In genomic region chr7:103989785-103990775, GRCh38 we compare ENCODE assay signal across 8 cellular contexts.
DNase-seq lines count a peak whose midpoint lies in the region; ATAC-seq lines count a peak whose summit lies in the region.

No MANE protein-coding gene starts in this region.

- peaks cover 3% of the 10 kb centered on the region for H3K36me3 Mint-ChIP-seq in T-helper 1 cell treated with Interleukin-12 subunit alpha and Interleukin-12 subunit beta and Interleukin-4 antibody, amounts not matched to agents 30 μg/mL and 1 μg/mL, for 36 hours (ENCODE audit: low read depth)
- H3K36me3 Mint-ChIP-seq in stimulated activated effector memory CD8-positive, alpha-beta T cell treated with anti-CD3 and anti-CD28 coated beads, Interleukin-12 subunit alpha, Interleukin-12 subunit beta, amount 100 ng/mL, for 72 hours: no peaks in the 10 kb centered on the region

- H3K27me3 ChIP-seq in adipocyte (replicated peaks; ENCODE audit: control insufficient read depth, insufficient read depth, low read length): no peaks in the 10 kb centered on the region
- H3K27me3 ChIP-seq in iPS-20b (ENCODE audit: insufficient read depth, low read length): peaks cover 74% of the 10 kb centered on the region

- H3K27me3 Mint-ChIP-seq in T-helper 1 cell treated with Interleukin-12 subunit alpha and Interleukin-12 subunit beta and Interleukin-4 antibody, amounts not matched to agents 30 μg/mL and 1 μg/mL, for 36 hours (ENCODE audit: low read depth): peaks cover 63% of the 10 kb centered on the region

- H3K4me3 ChIP-seq in adipocyte (ENCODE audit: low read length): peak overlapping the region; percentile 83
- H3K4me3 ChIP-seq in iPS-20b (ENCODE audit: low read length): peak overlapping the region; percentile 70

- H3K9me3 ChIP-seq in adipocyte (ENCODE audit: control insufficient read depth, low read length) (no peaks in the 10 kb centered on the region), iPS-20b (ENCODE audit: insufficient read depth, low read depth, low read length) (no peaks in the 10 kb centered on the region)

- peak; percentile 29 for ATAC-seq in stimulated activated effector memory CD8-positive, alpha-beta T cell treated with anti-CD3 and anti-CD28 coated beads, Interleukin-12 subunit alpha, Interleukin-12 subunit beta, amount 100 ng/mL, for 72 hours
- ATAC-seq in GM18517 (IDR thresholded peaks at IDR 0.05; ENCODE audit: unreplicated experiment): no peak

- no peaks in the 10 kb centered on the region for H3K9me3 Mint-ChIP-seq in T-helper 1 cell treated with Interleukin-12 subunit alpha and Interleukin-12 subunit beta and Interleukin-4 antibody, amounts not matched to agents 30 μg/mL and 1 μg/mL, for 36 hours
- no peaks in the 10 kb centered on the region for H3K9me3 Mint-ChIP-seq in stimulated activated effector memory CD8-positive, alpha-beta T cell treated with anti-CD3 and anti-CD28 coated beads, Interleukin-12 subunit alpha, Interleukin-12 subunit beta, amount 100 ng/mL, for 72 hours

- H3K4me1 Mint-ChIP-seq in T-helper 1 cell treated with Interleukin-12 subunit alpha and Interleukin-12 subunit beta and Interleukin-4 antibody, amounts not matched to agents 30 μg/mL and 1 μg/mL, for 36 hours (ENCODE audit: low read depth): peaks cover 3% of the 10 kb centered on the region
- peaks cover 7% of the 10 kb centered on the region for H3K4me1 Mint-ChIP-seq in stimulated activated effector memory CD8-positive, alpha-beta T cell treated with anti-CD3 and anti-CD28 coated beads, Interleukin-12 subunit alpha, Interleukin-12 subunit beta, amount 100 ng/mL, for 72 hours

- DNase-seq in T-helper 1 cell (no peak), NCI-H2081 (lab: John Stamatoyannopoulos, UW) (peak; percentile 53 to 68), adipocyte (ENCODE audit: low read depth) (peak; percentile 33), NAMALWA (ENCODE audit: low spot score) (no peak)
- no peak for DNase-seq in stimulated activated effector memory CD8-positive, alpha-beta T cell treated with anti-CD3 and anti-CD28 coated beads, Interleukin-12 subunit alpha, Interleukin-12 subunit beta, amount 100 ng/mL, for 72 hours (ENCODE audit: low spot score in 2 of 2)

- H3K4me1 ChIP-seq in adipocyte (ENCODE audit: control insufficient read depth, insufficient read depth, low read length) (peaks cover 9% of the 10 kb centered on the region), iPS-20b (ENCODE audit: insufficient read depth, low read length) (no peaks in the 10 kb centered on the region; the same call in 1 of the 2 replicates)

- peak overlapping the region; percentile 78 for H3K9ac ChIP-seq in adipocyte (ENCODE audit: low read length)
- H3K9ac ChIP-seq in iPS-20b (ENCODE audit: low read depth, low read length): no peak overlapping the region

- H3K27ac ChIP-seq in iPS-20b (ENCODE audit: low read length): no peak overlapping the region

- H3K27ac Mint-ChIP-seq in T-helper 1 cell treated with Interleukin-12 subunit alpha and Interleukin-12 subunit beta and Interleukin-4 antibody, amounts not matched to agents 30 μg/mL and 1 μg/mL, for 36 hours: no peak overlapping the region
- H3K27ac Mint-ChIP-seq in stimulated activated effector memory CD8-positive, alpha-beta T cell treated with anti-CD3 and anti-CD28 coated beads, Interleukin-12 subunit alpha, Interleukin-12 subunit beta, amount 100 ng/mL, for 72 hours: no peak overlapping the region

- peak overlapping the region; percentile 50 for H3K4me3 Mint-ChIP-seq in T-helper 1 cell treated with Interleukin-12 subunit alpha and Interleukin-12 subunit beta and Interleukin-4 antibody, amounts not matched to agents 30 μg/mL and 1 μg/mL, for 36 hours
- peak overlapping the region; percentile 27 for H3K4me3 Mint-ChIP-seq in stimulated activated effector memory CD8-positive, alpha-beta T cell treated with anti-CD3 and anti-CD28 coated beads, Interleukin-12 subunit alpha, Interleukin-12 subunit beta, amount 100 ng/mL, for 72 hours

- H3K36me3 ChIP-seq in adipocyte (ENCODE audit: control insufficient read depth, insufficient read depth, low read length, severe bottlenecking) (no peaks in the 10 kb centered on the region), iPS-20b (ENCODE audit: insufficient read depth, low read depth, low read length) (no peaks in the 10 kb centered on the region)

Comparison
In these comparisons a context has a peak if more than half of its experiments do, and no peak if none do; other contexts are left out.
1. DNase-seq: peak in NCI-H2081 (2 of 2) and adipocyte (single experiment); none in T-helper 1 cell (0 of 5), stimulated activated effector memory CD8-positive, alpha-beta T cell treated with anti-CD3 and anti-CD28 coated beads, Interleukin-12 subunit alpha, Interleukin-12 subunit beta, amount 100 ng/mL, for 72 hours (0 of 2) and NAMALWA (single experiment).